In the genomic region with DNA sequence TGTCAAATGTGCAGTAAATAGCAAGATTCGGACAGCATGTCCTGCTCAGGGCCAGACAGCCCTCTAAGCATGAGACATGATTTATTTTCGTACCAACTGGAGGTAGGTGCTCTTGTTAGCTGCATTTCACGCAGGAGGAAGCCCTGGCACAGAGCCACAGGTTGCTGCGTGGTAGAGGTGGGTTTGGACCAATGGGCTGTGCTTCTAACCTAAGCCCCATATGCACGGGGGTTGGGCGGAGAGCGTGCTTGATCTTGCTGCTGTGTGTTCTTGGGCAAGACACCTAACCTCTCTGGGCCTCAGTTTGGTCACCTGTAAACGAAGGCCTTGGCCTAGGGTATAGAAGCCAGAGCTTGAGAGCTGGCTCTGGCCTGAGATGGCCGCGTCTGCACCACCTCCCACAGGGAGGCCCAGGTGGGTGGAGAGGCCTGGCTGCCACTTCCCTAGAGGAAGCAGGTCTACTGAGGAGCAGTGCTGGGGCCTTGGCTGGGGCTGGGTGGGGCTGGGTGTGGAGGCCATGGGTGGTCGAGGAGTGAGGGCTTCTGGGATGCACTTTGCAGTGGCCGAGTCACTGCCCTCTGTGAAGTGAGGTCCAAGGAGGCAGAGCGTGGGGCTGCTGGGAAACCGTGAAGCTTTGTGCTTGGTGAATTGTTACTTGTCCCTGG, we compare ENCODE assay signal across 18 cellular contexts. TPM values are rescaled to one million over a fixed set of nuclear protein-coding genes. Genes with fewer than 3 reads are reported as not detected.
DNase-seq lines count a peak whose midpoint lies in the region; ATAC-seq and TF ChIP-seq lines count a peak whose summit lies in the region.
"Had no signal": no experiment of that assay in that cellular context is flagged by ENCODE, and none has a peak within 500 bp of the region (broad histone marks: within the 10 kb centered on the region; RNA-seq: fewer than 3 reads in every experiment).

No MANE protein-coding gene starts in this region.

- H3K4me2 ChIP-seq in BLaER1 = peak overlapping the region; percentile 100
- peak overlapping the region; percentile 38 for H3K4me2 ChIP-seq in Karpas-422 (ENCODE audit: low read depth, low read length, poor library complexity, severe bottlenecking)

- no TSS peak for BruUV-seq in Calu3 (replicated peaks; lab: Mats Ljungman, UMichigan)

- H3K36me3 ChIP-seq in BLaER1 = peaks cover 15% of the 10 kb centered on the region; the same call in 1 of the 2 replicates
- H3K36me3 ChIP-seq in Karpas-422 (ENCODE audit: insufficient read depth, low read length) = no peaks in the 10 kb centered on the region
- H3K36me3 ChIP-seq in muscle layer of duodenum (ENCODE audit: control insufficient read depth in 1 of 2, insufficient read depth in 2 of 2, low read length in 2 of 2) = no peaks in the 10 kb centered on the region
- H3K36me3 ChIP-seq in H7 (replicated peaks; ENCODE audit: control insufficient read depth, insufficient read depth, low read length) = no peaks in the 10 kb centered on the region
- H3K36me3 ChIP-seq: adrenal gland, esophagus muscularis mucosa had no signal

- H3K9me3 ChIP-seq in BLaER1 (no peaks in the 10 kb centered on the region), Karpas-422 (ENCODE audit: low read length) (no peaks in the 10 kb centered on the region), muscle layer of duodenum (ENCODE audit: control insufficient read depth in 1 of 2, low read length in 2 of 2) (no peaks in the 10 kb centered on the region)
- H3K9me3 ChIP-seq: adrenal gland, esophagus muscularis mucosa had no signal

- H3K79me2 ChIP-seq in Karpas-422 (ENCODE audit: low read length) = no peaks in the 10 kb centered on the region

- CTCF ChIA-PET in Calu3 (lab: Charles Lee) = no interaction called here

- POLR2A ChIA-PET in naive thymus-derived CD8-positive, alpha-beta T cell (lab: Charles Lee) = no interaction called here

- peaks cover 91% of the 10 kb centered on the region for H3K4me1 ChIP-seq in BLaER1
- H3K4me1 ChIP-seq in Karpas-422 (ENCODE audit: low read length) = peaks cover 37% of the 10 kb centered on the region
- peaks cover 38 to 42% of the 10 kb centered on the region in 2 donors for H3K4me1 ChIP-seq in muscle layer of duodenum (ENCODE audit: control insufficient read depth in 1 of 2, insufficient read depth in 2 of 2, low read length in 2 of 2)

- no peaks in the 10 kb centered on the region for H3K9me3 Mint-ChIP-seq in Calu3 (ENCODE audit: low read depth, unreplicated experiment)
- no peaks in the 10 kb centered on the region for H3K9me3 Mint-ChIP-seq in naive thymus-derived CD8-positive, alpha-beta T cell
- H3K9me3 Mint-ChIP-seq: activated T-cell treated with anti-CD3 and anti-CD28 coated beads, Interleukin-2, amount 50 U/mL, for 24 hours; natural killer cell treated with Interleukin-12 subunit alpha and Interleukin-12 subunit beta and Interleukin-15 and Interleukin-18, amount 100 ng/mL, for 72 hours; stimulated activated naive CD8-positive, alpha-beta T cell treated with anti-CD3 and anti-CD28 coated beads, Interleukin-15, amount 100 ng/mL, for 72 hours; T-helper 1 cell treated with Interleukin-12 subunit alpha and Interleukin-12 subunit beta and Interleukin-4 antibody, amounts not matched to agents 30 μg/mL and 1 μg/mL, for 36 hours had no signal

- H3K9ac ChIP-seq in BLaER1 (peak overlapping the region; percentile 94), Karpas-422 (ENCODE audit: low read length) (no peak overlapping the region)

- ATAC-seq in naive thymus-derived CD8-positive, alpha-beta T cell = no peak
- ATAC-seq: activated CD4-positive, CD25-positive, alpha-beta regulatory T cell treated with anti-CD3 and anti-CD28 coated beads, Interleukin-2, amount 50 U/mL, for 24 hours; natural killer cell treated with Interleukin-12 subunit alpha and Interleukin-12 subunit beta and Interleukin-15 and Interleukin-18, amount 100 ng/mL, for 72 hours; stimulated activated naive CD8-positive, alpha-beta T cell treated with anti-CD3 and anti-CD28 coated beads, Interleukin-15, amount 100 ng/mL, for 72 hours had no signal

- H3K27ac ChIP-seq in BLaER1 = peak overlapping the region; percentile 95
- H3K27ac ChIP-seq in Karpas-422 (ENCODE audit: low read length) = no peak overlapping the region
- peak overlapping the region; percentile 63 for H3K27ac ChIP-seq in muscle layer of duodenum (ENCODE audit: low read length)
- H3K27ac ChIP-seq: adrenal gland, esophagus muscularis mucosa had no signal

- H4K20me1 ChIP-seq in BLaER1 (peaks cover 77% of the 10 kb centered on the region), Karpas-422 (ENCODE audit: insufficient read depth, low read depth, low read length) (peaks cover 28% of the 10 kb centered on the region; the same call in 1 of the 2 replicates)

- H3K4me3 ChIP-seq in BLaER1 = peak overlapping the region; percentile 96
- H3K4me3 ChIP-seq in Karpas-422 (ENCODE audit: low read length) = no peak overlapping the region
- H3K4me3 ChIP-seq in muscle layer of duodenum (ENCODE audit: low read depth in 1 of 2, low read length in 2 of 2) = no peak overlapping the region
- no peak overlapping the region for H3K4me3 ChIP-seq in H7 (ENCODE audit: insufficient read depth, low read depth, low read length)
- H3K4me3 ChIP-seq: adrenal gland, esophagus muscularis mucosa had no signal

- H3K27me3 Mint-ChIP-seq in Calu3 (ENCODE audit: unreplicated experiment) = no peaks in the 10 kb centered on the region
- no peaks in the 10 kb centered on the region for H3K27me3 Mint-ChIP-seq in naive thymus-derived CD8-positive, alpha-beta T cell
- H3K27me3 Mint-ChIP-seq: activated T-cell treated with anti-CD3 and anti-CD28 coated beads, Interleukin-2, amount 50 U/mL, for 24 hours; natural killer cell treated with Interleukin-12 subunit alpha and Interleukin-12 subunit beta and Interleukin-15 and Interleukin-18, amount 100 ng/mL, for 72 hours; stimulated activated naive CD8-positive, alpha-beta T cell treated with anti-CD3 and anti-CD28 coated beads, Interleukin-15, amount 100 ng/mL, for 72 hours had no signal

- peaks cover 24% of the 10 kb centered on the region for H3K36me3 Mint-ChIP-seq in Calu3 (ENCODE audit: insufficient read depth, unreplicated experiment)
- H3K36me3 Mint-ChIP-seq in naive thymus-derived CD8-positive, alpha-beta T cell = no peaks in the 10 kb centered on the region
- H3K36me3 Mint-ChIP-seq: natural killer cell treated with Interleukin-12 subunit alpha and Interleukin-12 subunit beta and Interleukin-15 and Interleukin-18, amount 100 ng/mL, for 72 hours had no signal

- H3K27me3 ChIP-seq in BLaER1 = no peaks in the 10 kb centered on the region
- H3K27me3 ChIP-seq in Karpas-422 (ENCODE audit: low read length) = no peaks in the 10 kb centered on the region
- no peaks in the 10 kb centered on the region for H3K27me3 ChIP-seq in muscle layer of duodenum (ENCODE audit: low read depth, low read length)
- peaks cover 3% of the 10 kb centered on the region for H3K27me3 ChIP-seq in H7 (ENCODE audit: control insufficient read depth, insufficient read depth, low read length)
- H3K27me3 ChIP-seq: adrenal gland, esophagus muscularis mucosa had no signal

- no peak overlapping the region for H3K4me3 Mint-ChIP-seq in Calu3 (ENCODE audit: low read depth, unreplicated experiment)
- H3K4me3 Mint-ChIP-seq in naive thymus-derived CD8-positive, alpha-beta T cell = no peak overlapping the region
- H3K4me3 Mint-ChIP-seq: activated T-cell treated with anti-CD3 and anti-CD28 coated beads, Interleukin-2, amount 50 U/mL, for 24 hours; natural killer cell treated with Interleukin-12 subunit alpha and Interleukin-12 subunit beta and Interleukin-15 and Interleukin-18, amount 100 ng/mL, for 72 hours; stimulated activated naive CD8-positive, alpha-beta T cell treated with anti-CD3 and anti-CD28 coated beads, Interleukin-15, amount 100 ng/mL, for 72 hours; T-helper 1 cell treated with Interleukin-12 subunit alpha and Interleukin-12 subunit beta and Interleukin-4 antibody, amounts not matched to agents 30 μg/mL and 1 μg/mL, for 36 hours had no signal

- no peak overlapping the region for H2AFZ ChIP-seq in Karpas-422 (ENCODE audit: low read length)

- peaks cover 34% of the 10 kb centered on the region for H3K4me1 Mint-ChIP-seq in Calu3 (ENCODE audit: low read depth, unreplicated experiment)
- peaks cover 7 to 72% (median 27%) of the 10 kb centered on the region in 4 donors for H3K4me1 Mint-ChIP-seq in naive thymus-derived CD8-positive, alpha-beta T cell

- H3K27ac Mint-ChIP-seq in Calu3 (ENCODE audit: unreplicated experiment) = no peak overlapping the region
- peak overlapping the region in 1 of 10 donors; percentile 68 for H3K27ac Mint-ChIP-seq in naive thymus-derived CD8-positive, alpha-beta T cell
- H3K27ac Mint-ChIP-seq: activated T-cell treated with anti-CD3 and anti-CD28 coated beads, Interleukin-2, amount 50 U/mL, for 24 hours; natural killer cell treated with Interleukin-12 subunit alpha and Interleukin-12 subunit beta and Interleukin-15 and Interleukin-18, amount 100 ng/mL, for 72 hours; stimulated activated naive CD8-positive, alpha-beta T cell treated with anti-CD3 and anti-CD28 coated beads, Interleukin-15, amount 100 ng/mL, for 72 hours; T-helper 1 cell treated with Interleukin-12 subunit alpha and Interleukin-12 subunit beta and Interleukin-4 antibody, amounts not matched to agents 30 μg/mL and 1 μg/mL, for 36 hours had no signal

- DNase-seq in Karpas-422 = no peak
- DNase-seq in cardiac septum (ENCODE audit: low spot score) = peak; percentile 73
- DNase-seq in Calu3 = no peak
- no peak for DNase-seq in H7
- no peak for DNase-seq in activated CD4-positive, alpha-beta T cell treated with anti-CD3 and anti-CD28 coated beads, Interleukin-2, amount 50 U/mL, for 1 hour
- no peak for DNase-seq in naive thymus-derived CD8-positive, alpha-beta T cell
- DNase-seq: ACHN; activated T-cell treated with anti-CD3 and anti-CD28 coated beads, Interleukin-2, amount 50 U/mL, for 24 hours; DMS 273 treated with DMSO at 0.1 percent for 48 hours; kidney glomerular epithelial cell; stimulated activated naive CD8-positive, alpha-beta T cell treated with anti-CD3 and anti-CD28 coated beads, Interleukin-15, amount 100 ng/mL, for 72 hours had no signal

- H3K9me2 ChIP-seq in Karpas-422 (replicated peaks; ENCODE audit: insufficient read depth, low read length) = no peaks in the 10 kb centered on the region

- no peak for TF ChIP-seq CTCF in Calu3 (IDR thresholded peaks at IDR 0.05; ENCODE audit: unreplicated experiment)

- intact Hi-C loops in cardiac septum (cut with DNase I) (no loop called here), Calu3 (cut with micrococcal nuclease; ENCODE audit: unreplicated experiment) (no loop called here)

RNA-seq across cellular contexts. Expression of gene GRAMD4, which starts 38.5 kb away (rescaled TPM):
- total RNA-seq in Karpas-422 (2014; rRNA removed; shearing (Covaris generic); ENCODE audit: low replicate concordance) = 29.0 and 43.1 TPM in 2 replicates
- 64.8 TPM for total RNA-seq in cardiac septum
- 61.2 and 63.4 TPM in 2 replicates for total RNA-seq in Calu3 (2022)
- 17.1 and 18.9 TPM in 2 replicates for total RNA-seq in H7 (2014; rRNA removed; shearing (Covaris generic))
- total RNA-seq in naive thymus-derived CD8-positive, alpha-beta T cell = 1 to 10 TPM; 5.9 to 7.6 TPM
- 1 to 10 TPM; 2.8 to 4.1 (median 3.4) TPM for polyA plus RNA-seq in naive thymus-derived CD8-positive, alpha-beta T cell

RNA-seq across cellular contexts. Expression of gene CELSR1, which starts 44.3 kb away (rescaled TPM):
- 0.11 and 0.51 TPM in 2 replicates for total RNA-seq in Karpas-422 (2014; rRNA removed; shearing (Covaris generic); ENCODE audit: low replicate concordance)
- total RNA-seq in cardiac septum (13.3 TPM), Calu3 (2022) (40.8 and 45.5 TPM in 2 replicates)
- total RNA-seq in H7 (2014; rRNA removed; shearing (Covaris generic)) = 5.3 and 7.8 TPM in 2 replicates
- 1 to 10 TPM in 1 of 2 experiments, under 1 TPM in 1; 0.82 to 1.2 TPM for total RNA-seq in naive thymus-derived CD8-positive, alpha-beta T cell
- polyA plus RNA-seq in naive thymus-derived CD8-positive, alpha-beta T cell = under 1 TPM; 0.19 to 0.66 (median 0.37) TPM
